Comparison of ENCODE assay signal across 22 cellular contexts in genomic region chr6:116366740-116367275, GRCh38.
"Had no signal": no experiment of that assay in that cellular context is flagged by ENCODE, and none has a peak within 500 bp of the region (broad histone marks: within the 10 kb centered on the region; RNA-seq: fewer than 3 reads in every experiment).

No MANE protein-coding gene starts in this region.

- H3K27ac ChIP-seq: body of pancreas, coronary artery, hepatocyte, lower lobe of right lung, psoas muscle, right lobe of liver, thoracic aorta, upper lobe of left lung, VCaP had no signal

- H3K27me3 ChIP-seq: hepatocyte, right lobe of liver, upper lobe of left lung had no signal

- H3K9me3 ChIP-seq: body of pancreas, lower lobe of right lung, psoas muscle, right lobe of liver, thoracic aorta, upper lobe of left lung had no signal

- H3K4me3 ChIP-seq: body of pancreas, coronary artery, hepatocyte, lower lobe of right lung, psoas muscle, right lobe of liver, thoracic aorta, upper lobe of left lung had no signal

- ATAC-seq: body of pancreas, left colon, lower lobe of right lung, psoas muscle, right lobe of liver had no signal

- DNase-seq: activated CD4-positive, alpha-beta T cell treated with anti-CD3 and anti-CD28 coated beads for 1 hour; activated CD8-positive, alpha-beta memory T cell treated with anti-CD3 and anti-CD28 coated beads for 24 hours; activated CD8-positive, alpha-beta memory T cell treated with anti-CD3 and anti-CD28 coated beads, Interleukin-2, amount 50 U/mL, for 48 hours; activated naive CD4-positive, alpha-beta T cell; activated naive CD8-positive, alpha-beta T cell treated with anti-CD3 and anti-CD28 coated beads for 36 hours; body of pancreas; effector CD4-positive, alpha-beta T cell; left colon; lower lobe of right lung; midbrain; psoas muscle; right lobe of liver; small intestine; stimulated activated CD4-positive, alpha-beta T cell treated with anti-CD3 and anti-CD28 coated beads, Interleukin-4, amount 100 ng/mL, for 1 hour; SW 1271; T-helper 2 cell; upper lobe of left lung had no signal

- H3K36me3 ChIP-seq: lower lobe of right lung, right lobe of liver, thoracic aorta, upper lobe of left lung had no signal

- FAIRE-seq: islet of Langerhans, small intestine had no signal
